ENCODE assay signal across 8 cellular contexts in the genomic region with DNA sequence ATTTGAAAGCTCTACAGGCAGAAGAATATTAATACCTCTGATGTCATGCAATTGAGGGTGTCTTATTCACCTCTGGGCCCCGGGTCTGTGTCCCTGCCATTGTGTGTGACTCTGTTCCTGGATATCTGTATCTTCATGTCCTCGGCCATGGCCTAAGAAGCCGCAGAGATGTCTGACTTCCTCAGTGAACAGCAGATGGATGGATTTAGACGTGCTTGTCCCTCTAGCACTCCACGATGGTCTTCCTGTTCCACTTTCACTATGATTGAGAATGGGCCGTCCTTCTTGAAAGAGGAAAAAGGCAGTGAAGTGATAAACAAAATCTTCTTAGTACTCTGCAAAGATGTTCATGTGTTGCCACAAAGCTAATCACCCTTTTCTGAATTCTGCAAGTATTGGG.
A peak's percentile ranks its signal among the peaks of the same experiment; 100 is the strongest.
DNase-seq lines count a peak whose midpoint lies in the region; ATAC-seq and TF ChIP-seq lines count a peak whose summit lies in the region.

No MANE protein-coding gene starts in this region.

- intact Hi-C loops in activated B cell treated with CpG ODN at 0.5 μM for 24 hours (cut with micrococcal nuclease) (loop anchor here (1.0 to 5.0 kb wide), 5 partner anchors 11 to 217 kb away; a partner anchor contains a TSS), uterus (cut with DNase I; ENCODE audit: low total_unique reads) (no loop called here)

- H3K27me3 ChIP-seq in uterus, result no peaks in the 10 kb centered on the region
- H3K27me3 ChIP-seq in suprapubic skin, result no peaks in the 10 kb centered on the region

- H3K9me3 Mint-ChIP-seq in activated CD8-positive, alpha-beta memory T cell treated with anti-CD3 and anti-CD28 coated beads, Interleukin-2, amount 10 ng/mL, durations not matched to agents 7 days and 5 days (ENCODE audit: low read depth), result no peaks in the 10 kb centered on the region
- peaks cover 2% of the 10 kb centered on the region for H3K9me3 Mint-ChIP-seq in activated B cell treated with CpG ODN at 0.5 μM for 24 hours

- TF ChIP-seq CTCF in activated B cell treated with CpG ODN at 0.5 μM for 24 hours (IDR thresholded peaks at IDR 0.05) (no peak), uterus (IDR thresholded peaks at IDR 0.05) (no peak), suprapubic skin (IDR thresholded peaks at IDR 0.05) (no peak)

- H3K4me3 Mint-ChIP-seq in activated CD8-positive, alpha-beta memory T cell treated with anti-CD3 and anti-CD28 coated beads, Interleukin-2, amount 10 ng/mL, durations not matched to agents 7 days and 5 days, result peak overlapping the region; percentile 62
- peak overlapping the region; percentile 72 for H3K4me3 Mint-ChIP-seq in activated B cell treated with CpG ODN at 0.5 μM for 24 hours

- CTCF ChIA-PET in activated CD8-positive, alpha-beta memory T cell treated with anti-CD3 and anti-CD28 coated beads, Interleukin-2, amount 10 ng/mL, durations not matched to agents 7 days and 5 days (lab: Charles Lee), result interaction anchor here (1.1 to 2.6 kb wide), 4 partner anchors 24 to 359 kb away, joined by 3 to 8 read pairs (median 4); no protein-coding TSS in a partner anchor
- CTCF ChIA-PET in activated B cell treated with CpG ODN at 0.5 μM for 24 hours (lab: Charles Lee), result interaction anchor here (1.6 kb wide), 1 partner anchor 359 kb away, joined by 4 read pairs; no protein-coding TSS in a partner anchor

- POLR2A ChIA-PET in activated B cell treated with CpG ODN at 0.5 μM for 24 hours (lab: Charles Lee), result interaction anchor here (0.8 to 2.0 kb wide), 5 partner anchors 9 to 285 kb away, joined by 3 to 8 read pairs (median 3); no protein-coding TSS in a partner anchor

- peaks cover 76% of the 10 kb centered on the region for H3K4me1 Mint-ChIP-seq in activated CD8-positive, alpha-beta memory T cell treated with anti-CD3 and anti-CD28 coated beads, Interleukin-2, amount 10 ng/mL, durations not matched to agents 7 days and 5 days
- H3K4me1 Mint-ChIP-seq in activated B cell treated with CpG ODN at 0.5 μM for 24 hours, result peaks cover 97% of the 10 kb centered on the region

- 82% methylated on average over 6 of the region's 6 CpGs for WGBS in suprapubic skin

- no peak for TF ChIP-seq EP300 in suprapubic skin (IDR thresholded peaks at IDR 0.05)

- H3K36me3 Mint-ChIP-seq in activated CD8-positive, alpha-beta memory T cell treated with anti-CD3 and anti-CD28 coated beads, Interleukin-2, amount 10 ng/mL, durations not matched to agents 7 days and 5 days, result peaks cover 15% of the 10 kb centered on the region
- H3K36me3 Mint-ChIP-seq in activated B cell treated with CpG ODN at 0.5 μM for 24 hours (ENCODE audit: low read depth), result peaks cover 3% of the 10 kb centered on the region

- peak; percentile 79 for ATAC-seq in activated CD8-positive, alpha-beta memory T cell treated with anti-CD3 and anti-CD28 coated beads, Interleukin-2, amount 10 ng/mL, durations not matched to agents 7 days and 5 days
- peak; percentile 76 for ATAC-seq in HG02973 (IDR thresholded peaks at IDR 0.05; ENCODE audit: unreplicated experiment)
- peak; percentile 90 for ATAC-seq in activated B cell treated with CpG ODN at 0.5 μM for 24 hours (ENCODE audit: low read depth)

- H3K27ac ChIP-seq in uterus (no peak overlapping the region), suprapubic skin (no peak overlapping the region)

- DNase-seq in activated CD8-positive, alpha-beta memory T cell treated with anti-CD3 and anti-CD28 coated beads, Interleukin-2, amount 10 ng/mL, durations not matched to agents 7 days and 5 days, result peak; percentile 66
- DNase-seq in activated CD8-positive, alpha-beta memory T cell treated with anti-CD3 and anti-CD28 coated beads for 24 hours, result no peak
- DNase-seq in activated B cell treated with CpG ODN at 0.5 μM for 24 hours, result peak; percentile 30
- DNase-seq in pons (ENCODE audit: low spot score), result peak; percentile 92
- DNase-seq in uterus, result no peak
- no peak for DNase-seq in suprapubic skin (ENCODE audit: low spot score in 2 of 2)
- DNase-seq in NCI-H2107 treated with DMSO at 0.1 percent for 48 hours (lab: John Stamatoyannopoulos, UW; ENCODE audit: unreplicated experiment), result no peak

- peaks cover 0 to 16% of the 10 kb centered on the region in 2 donors for H3K4me1 ChIP-seq in uterus
- peaks cover 58% of the 10 kb centered on the region for H3K4me1 ChIP-seq in suprapubic skin

- H3K27ac Mint-ChIP-seq in activated CD8-positive, alpha-beta memory T cell treated with anti-CD3 and anti-CD28 coated beads, Interleukin-2, amount 10 ng/mL, durations not matched to agents 7 days and 5 days, result peak overlapping the region; percentile 84
- H3K27ac Mint-ChIP-seq in activated B cell treated with CpG ODN at 0.5 μM for 24 hours, result peak overlapping the region; percentile 93

- H3K9me3 ChIP-seq in uterus (no peaks in the 10 kb centered on the region), suprapubic skin (no peaks in the 10 kb centered on the region)

- H3K27me3 Mint-ChIP-seq in activated CD8-positive, alpha-beta memory T cell treated with anti-CD3 and anti-CD28 coated beads, Interleukin-2, amount 10 ng/mL, durations not matched to agents 7 days and 5 days, result no peaks in the 10 kb centered on the region
- H3K27me3 Mint-ChIP-seq in activated B cell treated with CpG ODN at 0.5 μM for 24 hours, result no peaks in the 10 kb centered on the region

- H3K4me3 ChIP-seq in uterus (no peak overlapping the region), suprapubic skin (no peak overlapping the region)

- TF ChIP-seq POLR2A in uterus (IDR thresholded peaks at IDR 0.05), result no peak
- no peak for TF ChIP-seq POLR2A in suprapubic skin (IDR thresholded peaks at IDR 0.05)

- H3K36me3 ChIP-seq in uterus (no peaks in the 10 kb centered on the region), suprapubic skin (no peaks in the 10 kb centered on the region)

Comparison
In these comparisons a context has a peak if more than half of its experiments do, and no peak if none do; other contexts are left out.
1. DNase-seq: peak in activated CD8-positive, alpha-beta memory T cell treated with anti-CD3 and anti-CD28 coated beads, Interleukin-2, amount 10 ng/mL, durations not matched to agents 7 days and 5 days (single experiment), activated B cell treated with CpG ODN at 0.5 μM for 24 hours (single experiment) and pons (single experiment); none in activated CD8-positive, alpha-beta memory T cell treated with anti-CD3 and anti-CD28 coated beads for 24 hours (single experiment), uterus (0 of 2), suprapubic skin (0 of 2) and NCI-H2107 treated with DMSO at 0.1 percent for 48 hours (single experiment).
2. Peak in every context shown above with its lines, with median percentiles within 50 percentile points of each other: ATAC-seq.